Comparison of ENCODE assay signal across 15 cellular contexts in genomic region chr12:126926023-126926600, GRCh38.
A peak's percentile ranks its signal among the peaks of the same experiment; 100 is the strongest.
DNase-seq lines count a peak whose midpoint lies in the region; ATAC-seq and TF ChIP-seq lines count a peak whose summit lies in the region.
"Had no signal": no experiment of that assay in that cellular context is flagged by ENCODE, and none has a peak within 500 bp of the region (broad histone marks: within the 10 kb centered on the region; RNA-seq: fewer than 3 reads in every experiment).

No MANE protein-coding gene starts in this region.

- TF ChIP-seq CTCF in GM06990 (IDR thresholded peaks at IDR 0.05; ENCODE audit: insufficient read depth, low read length, poor library complexity, severe bottlenecking) (peak; percentile 6), omental fat pad (IDR thresholded peaks at IDR 0.05) (no peak), body of pancreas (IDR thresholded peaks at IDR 0.05) (no peak)

- peak; percentile 92 for ATAC-seq in left lobe of liver
- no peak for ATAC-seq in omental fat pad (ENCODE audit: low FRiP score)
- ATAC-seq in body of pancreas: no peak
- ATAC-seq: GM23338, SK-N-SH treated with all-trans-retinoic acid at 6 μM for 48 hours had no signal

- H3K27me3 ChIP-seq in GM06990 (replicated peaks; ENCODE audit: control insufficient read depth, insufficient read depth, low read length): no peaks in the 10 kb centered on the region
- no peaks in the 10 kb centered on the region for H3K27me3 ChIP-seq in GM23248 (replicated peaks; ENCODE audit: insufficient read depth)
- no peaks in the 10 kb centered on the region for H3K27me3 ChIP-seq in body of pancreas
- H3K27me3 ChIP-seq: BLaER1 had no signal

- H3K36me3 ChIP-seq in GM06990 (ENCODE audit: control insufficient read depth, insufficient read depth, low read length) (no peaks in the 10 kb centered on the region), GM23248 (ENCODE audit: low read depth) (no peaks in the 10 kb centered on the region), body of pancreas (replicated peaks in 1 of 2; ENCODE audit: insufficient read depth in 1 of 2, low read depth in 2 of 2) (no peaks in the 10 kb centered on the region)
- H3K36me3 ChIP-seq: BLaER1 had no signal

- 15 to 17% methylated on average over 7 of the region's 7 CpGs for WGBS in GM23248 (ENCODE audit: low coverage in 1 of 2, low lambda C conversion rate in 2 of 2, missing lambda C conversion rate in 2 of 2), 2 experiments
- WGBS in body of pancreas, 2 donors: 64 to 68% methylated on average over 7 of the region's 7 CpGs

- H4K20me1 ChIP-seq in GM23248 (ENCODE audit: insufficient read depth): no peaks in the 10 kb centered on the region
- H4K20me1 ChIP-seq: BLaER1 had no signal

- H3K9ac ChIP-seq in GM23248: no peak overlapping the region
- H3K9ac ChIP-seq: BLaER1 had no signal

- no peak overlapping the region for H3K4me2 ChIP-seq in GM23248 (ENCODE audit: unreplicated experiment)
- H3K4me2 ChIP-seq: BLaER1, GM23338 had no signal

- no peak for TF ChIP-seq POLR2A in body of pancreas (IDR thresholded peaks at IDR 0.05)

- intact Hi-C loops in body of pancreas (cut with DNase I): no loop called here

- no peaks in the 10 kb centered on the region for H3K4me1 ChIP-seq in GM23248 (ENCODE audit: insufficient read depth)
- no peaks in the 10 kb centered on the region for H3K4me1 ChIP-seq in body of pancreas
- H3K4me1 ChIP-seq: BLaER1 had no signal

- DNase-seq in GM06990 (ENCODE audit: extremely low read depth, insufficient read length) (no peak), GM23248 (peak; percentile 2), OCI-M1 (lab: John Stamatoyannopoulos, UW) (peak; percentile 74), left lobe of liver (ENCODE audit: low spot score) (no peak), omental fat pad (ENCODE audit: low spot score) (no peak), body of pancreas (no peak), NCI-H2171 (lab: John Stamatoyannopoulos, UW) (no peak), NCI-H1436 (lab: John Stamatoyannopoulos, UW) (no peak)
- DNase-seq: activated gamma-delta T cell treated with Interleukin-2 at 50 U/mL for 16 hours, DMS79 treated with DMSO at 0.1 percent for 48 hours, Karpas-422, NCI-H2029 treated with DMSO at 0.1 percent for 48 hours had no signal

- in situ Hi-C loops in GM23248 (cut with MboI): no loop called here

- H3K27ac ChIP-seq in GM23248: no peak overlapping the region
- H3K27ac ChIP-seq in body of pancreas: no peak overlapping the region
- H3K27ac ChIP-seq: BLaER1 had no signal

- H2AFZ ChIP-seq in GM23248: no peak overlapping the region
- H2AFZ ChIP-seq: GM23338 had no signal

- H3K9me2 ChIP-seq in GM23248 (ENCODE audit: insufficient read depth): no peaks in the 10 kb centered on the region

- no peaks in the 10 kb centered on the region for H3K79me2 ChIP-seq in GM23248 (ENCODE audit: insufficient read depth)

- no peaks in the 10 kb centered on the region for H3K9me3 ChIP-seq in GM23248 (ENCODE audit: low read depth)
- no peaks in the 10 kb centered on the region for H3K9me3 ChIP-seq in body of pancreas
- H3K9me3 ChIP-seq: BLaER1 had no signal

- no peaks in the 10 kb centered on the region for H3F3A ChIP-seq in GM23248 (ENCODE audit: insufficient read depth)

- H3K4me3 ChIP-seq in GM06990 (replicated peaks; ENCODE audit: low read depth, low read length) (no peak overlapping the region), GM23248 (no peak overlapping the region), body of pancreas (no peak overlapping the region)
- H3K4me3 ChIP-seq: BLaER1, GM23338 had no signal

Comparison
In these comparisons a context has a peak if more than half of its experiments do, and no peak if none do; other contexts are left out.
1. DNase-seq: peak in GM23248 (single experiment) and OCI-M1 (single experiment); none in GM06990 (single experiment), left lobe of liver (single experiment), omental fat pad (single experiment), body of pancreas (0 of 4), NCI-H2171 (single experiment) and NCI-H1436 (single experiment).